In the genomic region with DNA sequence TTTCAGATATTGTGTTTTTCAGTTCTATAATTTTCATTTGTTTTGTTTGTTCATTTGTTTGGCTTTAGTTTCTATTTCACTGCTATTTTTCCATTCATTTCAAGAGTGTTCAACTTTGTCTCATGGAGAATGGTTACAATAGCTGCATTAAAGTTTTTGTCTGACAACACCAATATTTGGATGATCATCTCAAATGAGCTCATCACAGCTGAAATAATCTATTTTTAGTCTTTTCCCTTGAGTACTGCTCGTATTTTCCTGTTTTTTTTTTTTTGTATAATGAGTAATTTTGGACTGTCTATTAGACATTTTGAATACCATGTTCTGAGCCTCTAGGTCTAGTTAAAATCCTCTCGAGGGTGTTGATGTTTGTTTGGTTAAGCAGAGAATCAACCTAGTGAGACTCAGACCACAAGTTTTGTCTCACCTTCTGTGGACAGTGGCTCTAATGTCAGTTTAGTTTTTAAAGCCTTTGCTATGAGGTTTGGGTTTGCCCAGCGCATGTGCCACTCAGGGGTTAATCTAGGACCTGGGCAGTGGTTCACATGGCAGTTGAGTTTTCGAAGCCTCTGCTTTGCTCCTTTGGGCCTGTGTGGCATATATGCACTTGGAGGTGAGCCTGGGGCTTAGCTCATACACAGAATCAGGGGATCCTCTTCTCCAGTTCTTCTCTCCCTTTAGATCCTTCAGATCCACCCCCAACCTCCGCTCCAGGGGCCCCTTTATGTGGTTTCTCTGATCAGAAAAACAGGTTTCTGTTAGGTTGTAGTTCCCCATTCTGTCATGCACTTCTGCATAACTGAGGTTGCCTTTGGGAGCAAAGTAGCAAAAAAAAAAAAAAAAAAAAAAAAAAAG, we compare ENCODE assay signal across 12 cellular contexts.
DNase-seq lines count a peak whose midpoint lies in the region; ATAC-seq and TF ChIP-seq lines count a peak whose summit lies in the region.
"Had no signal": no experiment of that assay in that cellular context is flagged by ENCODE, and none has a peak within 500 bp of the region (broad histone marks: within the 10 kb centered on the region; RNA-seq: fewer than 3 reads in every experiment).

No MANE protein-coding gene starts in this region.

- TF ChIP-seq CTCF in GM10266 (IDR thresholded peaks at IDR 0.05; ENCODE audit: control insufficient read depth, insufficient read depth, low read depth, missing control alignments) (no peak), activated B cell treated with CpG ODN at 0.5 μM for 24 hours (IDR thresholded peaks at IDR 0.05) (no peak), spleen (IDR thresholded peaks at IDR 0.05 in 8 of 11, conservative IDR thresholded peaks at IDR 0.05 in 3 of 11) (no peak)

- H3K4me3 ChIP-seq in spleen: no peak overlapping the region

- ATAC-seq in GM21619 (IDR thresholded peaks at IDR 0.05; ENCODE audit: unreplicated experiment) (peak; percentile 70), HG03460 (IDR thresholded peaks at IDR 0.05; ENCODE audit: unreplicated experiment) (peak; percentile 43), activated B cell treated with CpG ODN at 0.5 μM for 24 hours (ENCODE audit: low read depth) (peak; percentile 40)
- ATAC-seq: activated naive CD4-positive, alpha-beta T cell treated with anti-CD3 and anti-CD28 coated beads, Interleukin-2, amount 50 U/mL, for 72 hours had no signal

- WGBS in spleen, 5 donors: 45 to 65% (median 53%) methylated on average over 5 of the region's 5 CpGs

- H3K36me3 ChIP-seq in spleen: no peaks in the 10 kb centered on the region

- H3K27ac Mint-ChIP-seq in activated B cell treated with CpG ODN at 0.5 μM for 24 hours: peak overlapping the region; percentile 72
- H3K27ac Mint-ChIP-seq: activated naive CD4-positive, alpha-beta T cell treated with anti-CD3 and anti-CD28 coated beads, Interleukin-2, amount 50 U/mL, for 72 hours had no signal

- H3K9me3 ChIP-seq in spleen: no peaks in the 10 kb centered on the region

- H3K27me3 ChIP-seq in spleen (replicated peaks in 1 of 7): no peaks in the 10 kb centered on the region

- intact Hi-C loops in activated B cell treated with CpG ODN at 0.5 μM for 24 hours (cut with micrococcal nuclease): loop anchor here (1.0 to 5.0 kb wide), 2 partner anchors 18 to 178 kb away; no protein-coding TSS in a partner anchor
- intact Hi-C loops in spleen (cut with DNase I; ENCODE audit: low total_unique reads): no loop called here

- H3K36me3 Mint-ChIP-seq in activated B cell treated with CpG ODN at 0.5 μM for 24 hours (ENCODE audit: low read depth): peaks cover 2% of the 10 kb centered on the region

- no peak for TF ChIP-seq POLR2A in spleen (IDR thresholded peaks at IDR 0.05)

- CTCF ChIA-PET in activated B cell treated with CpG ODN at 0.5 μM for 24 hours (lab: Charles Lee): interaction anchor here (0.7 kb wide), 1 partner anchor 21 kb away, joined by 3 read pairs; no protein-coding TSS in a partner anchor

- peaks cover 53% of the 10 kb centered on the region for H3K4me1 Mint-ChIP-seq in activated B cell treated with CpG ODN at 0.5 μM for 24 hours
- H3K4me1 Mint-ChIP-seq: CD4-positive, CD25-positive, alpha-beta regulatory T cell had no signal

- peaks cover 5% of the 10 kb centered on the region for H3K9me3 Mint-ChIP-seq in activated B cell treated with CpG ODN at 0.5 μM for 24 hours

- POLR2A ChIA-PET in activated B cell treated with CpG ODN at 0.5 μM for 24 hours (lab: Charles Lee): interaction anchor here (0.7 to 1.8 kb wide), 4 partner anchors 80 to 186 kb away, joined by 3 to 8 read pairs (median 6); a partner anchor contains a TSS

- peak overlapping the region; percentile 70 for H3K4me3 Mint-ChIP-seq in activated B cell treated with CpG ODN at 0.5 μM for 24 hours
- H3K4me3 Mint-ChIP-seq: CD4-positive, CD25-positive, alpha-beta regulatory T cell had no signal

- DNase-seq in GM10266 (ENCODE audit: extremely low spot score) (peak; percentile 24), activated B cell treated with CpG ODN at 0.5 μM for 24 hours (no peak), spleen (no peak), nucleus accumbens (lab: John Stamatoyannopoulos, UW) (no peak), NCI-H1436 (lab: John Stamatoyannopoulos, UW) (no peak), retina (no peak)
- DNase-seq: CD4-positive, CD25-positive, alpha-beta regulatory T cell; NCI-H345; occipital lobe had no signal

- H3K4me1 ChIP-seq in spleen: peaks cover 0 to 43% (median 26%) of the 10 kb centered on the region in 6 donors

- H3K27ac ChIP-seq in spleen: no peak overlapping the region

- H3K27me3 Mint-ChIP-seq in activated B cell treated with CpG ODN at 0.5 μM for 24 hours: no peaks in the 10 kb centered on the region
- H3K27me3 Mint-ChIP-seq: CD4-positive, CD25-positive, alpha-beta regulatory T cell had no signal
